ENCODE assay signal across 7 cellular contexts in genomic region chr19:35869327-35870123, GRCh38. TPM values are rescaled to one million over a fixed set of nuclear protein-coding genes. Genes with fewer than 3 reads are reported as not detected.
DNase-seq lines count a peak whose midpoint lies in the region; ATAC-seq, FAIRE-seq and TF ChIP-seq lines count a peak whose summit lies in the region.

No MANE protein-coding gene starts in this region.

- peak; percentile 91 for ATAC-seq in SK-N-SH treated with all-trans-retinoic acid at 6 μM for 48 hours
- no peak for ATAC-seq in aorta (ENCODE audit: low FRiP score)

- no peak overlapping the region for H3K27ac ChIP-seq in aorta (ENCODE audit: low read depth in 1 of 2, low read length in 2 of 2)

- peak; percentile 94 for FAIRE-seq in GM19239 (lab: Jason Lieb, UNC)

- H3K4me1 Mint-ChIP-seq in activated naive CD4-positive, alpha-beta T cell treated with anti-CD3 and anti-CD28 coated beads, Interleukin-2, amount 50 U/mL, for 24 hours: peaks cover 14% of the 10 kb centered on the region
- peaks cover 12% of the 10 kb centered on the region for H3K4me1 Mint-ChIP-seq in glutamatergic neuron (ENCODE audit: low read depth, unreplicated experiment)

- no peaks in the 10 kb centered on the region for H3K36me3 ChIP-seq in aorta (ENCODE audit: control insufficient read depth in 1 of 2, insufficient read depth in 2 of 2, low read length in 1 of 2)

- peak; percentile 89 for DNase-seq in GM19239 (ENCODE audit: insufficient read length, low spot score)
- peak; percentile 94 for DNase-seq in NCI-H1105 (lab: John Stamatoyannopoulos, UW)
- peak; percentile 100 for DNase-seq in glutamatergic neuron
- peak; percentile 89 for DNase-seq in posterior vena cava (ENCODE audit: low spot score)
- peak; percentile 76 to 88 for DNase-seq in aorta

- 0 to 1% methylated on average over 51 of the region's 51 CpGs for WGBS in aorta, 2 donors

- no peaks in the 10 kb centered on the region for H3K9me3 ChIP-seq in aorta (ENCODE audit: control insufficient read depth, low read length)

- H3K4me1 ChIP-seq in aorta (ENCODE audit: control insufficient read depth in 1 of 2, insufficient read depth in 2 of 2, low read length in 2 of 2): no peaks in the 10 kb centered on the region

- no peak overlapping the region for H3K27ac Mint-ChIP-seq in activated naive CD4-positive, alpha-beta T cell treated with anti-CD3 and anti-CD28 coated beads, Interleukin-2, amount 50 U/mL, for 24 hours
- H3K27ac Mint-ChIP-seq in glutamatergic neuron (ENCODE audit: unreplicated experiment): peak overlapping the region; percentile 94

- H3K27me3 Mint-ChIP-seq in activated naive CD4-positive, alpha-beta T cell treated with anti-CD3 and anti-CD28 coated beads, Interleukin-2, amount 50 U/mL, for 24 hours: peaks cover 24% of the 10 kb centered on the region
- H3K27me3 Mint-ChIP-seq in glutamatergic neuron (ENCODE audit: unreplicated experiment): peaks cover 14% of the 10 kb centered on the region

- intact Hi-C loops in posterior vena cava (cut with DNase I): no loop called here
- intact Hi-C loops in aorta (cut with DNase I): loop anchor here in 1 of 2 donors (10.0 kb wide), 1 partner anchor 65 kb away; the partner anchor contains the start of gene LRFN3

- H3K36me3 Mint-ChIP-seq in activated naive CD4-positive, alpha-beta T cell treated with anti-CD3 and anti-CD28 coated beads, Interleukin-2, amount 50 U/mL, for 24 hours: no peaks in the 10 kb centered on the region
- H3K36me3 Mint-ChIP-seq in glutamatergic neuron (ENCODE audit: unreplicated experiment): peaks cover 8% of the 10 kb centered on the region

- peak overlapping the region; percentile 69 for H3K4me3 Mint-ChIP-seq in activated naive CD4-positive, alpha-beta T cell treated with anti-CD3 and anti-CD28 coated beads, Interleukin-2, amount 50 U/mL, for 24 hours
- peak overlapping the region; percentile 87 for H3K4me3 Mint-ChIP-seq in glutamatergic neuron (ENCODE audit: unreplicated experiment)

- no peak overlapping the region for H3K4me3 ChIP-seq in aorta (ENCODE audit: low read length in 2 of 2)

- H3K27me3 ChIP-seq in aorta (ENCODE audit: control insufficient read depth in 1 of 2, insufficient read depth in 2 of 2, low read length in 1 of 2): no peaks in the 10 kb centered on the region

- TF ChIP-seq CTCF in glutamatergic neuron (IDR thresholded peaks at IDR 0.05; ENCODE audit: partially characterized antibody, unreplicated experiment): no peak

- no peaks in the 10 kb centered on the region for H3K9me3 Mint-ChIP-seq in activated naive CD4-positive, alpha-beta T cell treated with anti-CD3 and anti-CD28 coated beads, Interleukin-2, amount 50 U/mL, for 24 hours
- H3K9me3 Mint-ChIP-seq in glutamatergic neuron (ENCODE audit: unreplicated experiment): peaks cover 14% of the 10 kb centered on the region

TF ChIP-seq in SK-N-SH treated with all-trans-retinoic acid at 6 μM for 48 hours, 23 proteins besides CTCF, POLR2A, EP300 and RAD21:
- TF ChIP-seq PATZ1 (CRISPR knock-in tag; IDR thresholded peaks at IDR 0.05; ENCODE audit: borderline replicate concordance) (no peak), ZNF70 (CRISPR knock-in tag; IDR thresholded peaks at IDR 0.05) (peak; percentile 85)

RNA-seq across cellular contexts. Expression of gene APLP1, which starts 1.2 kb away (rescaled TPM):
- total RNA-seq in glutamatergic neuron (ENCODE audit: unreplicated experiment) (618 TPM), posterior vena cava (1 to 10 TPM; 3.9 to 7.3 TPM), aorta (10 to 100 TPM; 12.9 to 13.5 TPM)
- 10 to 100 TPM in 1 of 2 donors, 1 to 10 TPM in 1; 7.6 to 23.0 TPM for polyA plus RNA-seq in aorta

RNA-seq across cellular contexts. Expression of gene KIRREL2, which starts 12.8 kb away (rescaled TPM):
- total RNA-seq in glutamatergic neuron (ENCODE audit: unreplicated experiment) (47.1 TPM), posterior vena cava (not detected), aorta (not detected)
- polyA plus RNA-seq in aorta: under 1 TPM; 0.08 to 0.50 TPM

RNA-seq across cellular contexts. Expression of gene NPHS1, which starts 17.2 kb away (rescaled TPM):
- 4.7 TPM for total RNA-seq in glutamatergic neuron (ENCODE audit: unreplicated experiment)
- not detected for total RNA-seq in posterior vena cava
- total RNA-seq in aorta: not detected
- not detected for polyA plus RNA-seq in aorta

RNA-seq across cellular contexts. Expression of gene NFKBID, which starts 30.8 kb away (rescaled TPM):
- 7.6 TPM for total RNA-seq in glutamatergic neuron (ENCODE audit: unreplicated experiment)
- 10 to 100 TPM in 1 of 2 donors, 1 to 10 TPM in 1; 7.9 to 10.3 TPM for total RNA-seq in posterior vena cava
- 10 to 100 TPM; 18.9 to 19.4 TPM for total RNA-seq in aorta
- polyA plus RNA-seq in aorta: 10 to 100 TPM in 1 of 2 donors, 1 to 10 TPM in 1; 2.9 to 10.4 TPM

RNA-seq across cellular contexts. Expression of gene HCST, which starts 32.8 kb away (rescaled TPM):
- total RNA-seq in glutamatergic neuron (ENCODE audit: unreplicated experiment) (not detected), posterior vena cava (10 to 100 TPM; 12.4 to 13.4 TPM), aorta (10 to 100 TPM; 18.7 TPM)
- polyA plus RNA-seq in aorta: 10 to 100 TPM in 1 of 2 donors, 1 to 10 TPM in 1; 7.3 to 20.9 TPM

Comparison
In these comparisons a context has a peak if more than half of its experiments do, and no peak if none do; other contexts are left out.
1. RNA of gene APLP1, which starts 1.2 kb away (total RNA-seq): 618 TPM in glutamatergic neuron (single experiment); 12.9 to 13.5 TPM in aorta and 3.9 to 7.3 TPM in posterior vena cava; every median in the first group is over 10 times any median in the second.
2. RNA of gene KIRREL2, which starts 12.8 kb away (total RNA-seq): 47.1 TPM in glutamatergic neuron (single experiment); not detected in aorta and not detected in posterior vena cava; every median in the first group is over 10 times any median in the second.
3. Peak in every context shown above with its lines, with median percentiles within 50 percentile points of each other: DNase-seq.